1 cellular context compared by ENCODE assay signal in genomic region chr6:85449818-85450577, GRCh38.
TF ChIP-seq lines count a peak whose summit lies in the region.

TSS of gene NT5E (plus strand) at chr6:85450083. CDS start at chr6:85450140, 57 bp downstream.

TF ChIP-seq in HepG2, 621 proteins besides CTCF, POLR2A, EP300 and RAD21 (continued from another document and continues in another):
- TF ChIP-seq, protein P1, sequence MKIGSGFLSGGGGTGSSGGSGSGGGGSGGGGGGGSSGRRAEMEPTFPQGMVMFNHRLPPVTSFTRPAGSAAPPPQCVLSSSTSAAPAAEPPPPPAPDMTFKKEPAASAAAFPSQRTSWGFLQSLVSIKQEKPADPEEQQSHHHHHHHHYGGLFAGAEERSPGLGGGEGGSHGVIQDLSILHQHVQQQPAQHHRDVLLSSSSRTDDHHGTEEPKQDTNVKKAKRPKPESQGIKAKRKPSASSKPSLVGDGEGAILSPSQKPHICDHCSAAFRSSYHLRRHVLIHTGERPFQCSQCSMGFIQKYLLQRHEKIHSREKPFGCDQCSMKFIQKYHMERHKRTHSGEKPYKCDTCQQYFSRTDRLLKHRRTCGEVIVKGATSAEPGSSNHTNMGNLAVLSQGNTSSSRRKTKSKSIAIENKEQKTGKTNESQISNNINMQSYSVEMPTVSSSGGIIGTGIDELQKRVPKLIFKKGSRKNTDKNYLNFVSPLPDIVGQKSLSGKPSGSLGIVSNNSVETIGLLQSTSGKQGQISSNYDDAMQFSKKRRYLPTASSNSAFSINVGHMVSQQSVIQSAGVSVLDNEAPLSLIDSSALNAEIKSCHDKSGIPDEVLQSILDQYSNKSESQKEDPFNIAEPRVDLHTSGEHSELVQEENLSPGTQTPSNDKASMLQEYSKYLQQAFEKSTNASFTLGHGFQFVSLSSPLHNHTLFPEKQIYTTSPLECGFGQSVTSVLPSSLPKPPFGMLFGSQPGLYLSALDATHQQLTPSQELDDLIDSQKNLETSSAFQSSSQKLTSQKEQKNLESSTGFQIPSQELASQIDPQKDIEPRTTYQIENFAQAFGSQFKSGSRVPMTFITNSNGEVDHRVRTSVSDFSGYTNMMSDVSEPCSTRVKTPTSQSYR (CRISPR knock-in tag; IDR thresholded peaks at IDR 0.05; ENCODE audit: borderline replicate concordance): no peak
- TF ChIP-seq, protein P2, sequence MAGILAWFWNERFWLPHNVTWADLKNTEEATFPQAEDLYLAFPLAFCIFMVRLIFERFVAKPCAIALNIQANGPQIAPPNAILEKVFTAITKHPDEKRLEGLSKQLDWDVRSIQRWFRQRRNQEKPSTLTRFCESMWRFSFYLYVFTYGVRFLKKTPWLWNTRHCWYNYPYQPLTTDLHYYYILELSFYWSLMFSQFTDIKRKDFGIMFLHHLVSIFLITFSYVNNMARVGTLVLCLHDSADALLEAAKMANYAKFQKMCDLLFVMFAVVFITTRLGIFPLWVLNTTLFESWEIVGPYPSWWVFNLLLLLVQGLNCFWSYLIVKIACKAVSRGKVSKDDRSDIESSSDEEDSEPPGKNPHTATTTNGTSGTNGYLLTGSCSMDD (CRISPR knock-in tag; IDR thresholded peaks at IDR 0.05): peak; percentile 18; the same call in 1 of the 2 replicates
- no peak for TF ChIP-seq THAP11 (CRISPR knock-in tag; IDR thresholded peaks at IDR 0.05)
- TF ChIP-seq CEBPG (CRISPR knock-in tag; IDR thresholded peaks at IDR 0.05): no peak
- TF ChIP-seq FOSL1 (CRISPR knock-in tag; IDR thresholded peaks at IDR 0.05; ENCODE audit: borderline replicate concordance): no peak
- 0 out of 2 replicates have a peak, but pooled peaks have one; percentile 49 for TF ChIP-seq ATF5 (CRISPR knock-in tag; IDR thresholded peaks at IDR 0.05; ENCODE audit: low read depth)
- TF ChIP-seq REPIN1 (CRISPR knock-in tag; IDR thresholded peaks at IDR 0.05; ENCODE audit: borderline replicate concordance, low read depth): peak; percentile 68; the same call in 1 of the 2 replicates
- TF ChIP-seq KDM4B (CRISPR knock-in tag; IDR thresholded peaks at IDR 0.05): no peak
- no peak; the same call in 1 of the 2 replicates for TF ChIP-seq ZNF431 (CRISPR knock-in tag; IDR thresholded peaks at IDR 0.05; ENCODE audit: borderline replicate concordance, low read depth)
- TF ChIP-seq SNAI1 (CRISPR knock-in tag; IDR thresholded peaks at IDR 0.05; ENCODE audit: borderline replicate concordance): 0 out of 2 replicates have a peak, but pooled peaks have one; percentile 49
- TF ChIP-seq, protein P3, sequence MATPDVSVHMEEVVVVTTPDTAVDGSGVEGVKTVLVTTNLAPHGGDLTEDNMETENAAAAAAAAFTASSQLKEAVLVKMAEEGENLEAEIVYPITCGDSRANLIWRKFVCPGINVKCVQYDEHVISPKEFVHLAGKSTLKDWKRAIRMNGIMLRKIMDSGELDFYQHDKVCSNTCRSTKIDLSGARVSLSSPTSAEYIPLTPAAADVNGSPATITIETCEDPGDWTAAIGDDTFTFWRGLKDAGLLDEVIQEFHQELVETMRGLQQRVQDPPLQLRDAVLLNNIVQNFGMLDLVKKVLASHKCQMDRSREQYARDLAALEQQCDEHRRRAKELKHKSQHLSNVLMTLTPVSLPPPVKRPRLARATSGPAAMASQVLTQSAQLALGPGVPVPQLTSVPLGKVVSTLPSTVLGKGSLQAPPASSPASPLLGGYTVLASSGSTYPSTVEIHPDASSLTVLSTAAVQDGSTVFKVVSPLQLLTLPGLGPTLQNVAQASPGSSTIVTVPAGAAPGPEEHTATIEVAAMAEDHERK (CRISPR knock-in tag; IDR thresholded peaks at IDR 0.05; ENCODE audit: low read depth): no peak
- no peak for TF ChIP-seq ZBTB3 (CRISPR knock-in tag; IDR thresholded peaks at IDR 0.05; ENCODE audit: borderline replicate concordance, low read depth)
- peak; percentile 54; the same call in 1 of the 2 replicates for TF ChIP-seq NKX3-1 (CRISPR knock-in tag; IDR thresholded peaks at IDR 0.05)
- TF ChIP-seq EED (CRISPR knock-in tag; IDR thresholded peaks at IDR 0.05): 0 out of 2 replicates have a peak, but pooled peaks have one; percentile 61
- no peak for TF ChIP-seq BRCA1 (CRISPR knock-in tag; IDR thresholded peaks at IDR 0.05)
- TF ChIP-seq FOXK2 (IDR thresholded peaks at IDR 0.05): no peak
- TF ChIP-seq MNT (IDR thresholded peaks at IDR 0.05): no peak
- TF ChIP-seq ZNF709 (CRISPR knock-in tag; IDR thresholded peaks at IDR 0.05): no peak
- no peak for TF ChIP-seq NFAT5 (CRISPR knock-in tag; IDR thresholded peaks at IDR 0.05)
- TF ChIP-seq, protein P4, sequence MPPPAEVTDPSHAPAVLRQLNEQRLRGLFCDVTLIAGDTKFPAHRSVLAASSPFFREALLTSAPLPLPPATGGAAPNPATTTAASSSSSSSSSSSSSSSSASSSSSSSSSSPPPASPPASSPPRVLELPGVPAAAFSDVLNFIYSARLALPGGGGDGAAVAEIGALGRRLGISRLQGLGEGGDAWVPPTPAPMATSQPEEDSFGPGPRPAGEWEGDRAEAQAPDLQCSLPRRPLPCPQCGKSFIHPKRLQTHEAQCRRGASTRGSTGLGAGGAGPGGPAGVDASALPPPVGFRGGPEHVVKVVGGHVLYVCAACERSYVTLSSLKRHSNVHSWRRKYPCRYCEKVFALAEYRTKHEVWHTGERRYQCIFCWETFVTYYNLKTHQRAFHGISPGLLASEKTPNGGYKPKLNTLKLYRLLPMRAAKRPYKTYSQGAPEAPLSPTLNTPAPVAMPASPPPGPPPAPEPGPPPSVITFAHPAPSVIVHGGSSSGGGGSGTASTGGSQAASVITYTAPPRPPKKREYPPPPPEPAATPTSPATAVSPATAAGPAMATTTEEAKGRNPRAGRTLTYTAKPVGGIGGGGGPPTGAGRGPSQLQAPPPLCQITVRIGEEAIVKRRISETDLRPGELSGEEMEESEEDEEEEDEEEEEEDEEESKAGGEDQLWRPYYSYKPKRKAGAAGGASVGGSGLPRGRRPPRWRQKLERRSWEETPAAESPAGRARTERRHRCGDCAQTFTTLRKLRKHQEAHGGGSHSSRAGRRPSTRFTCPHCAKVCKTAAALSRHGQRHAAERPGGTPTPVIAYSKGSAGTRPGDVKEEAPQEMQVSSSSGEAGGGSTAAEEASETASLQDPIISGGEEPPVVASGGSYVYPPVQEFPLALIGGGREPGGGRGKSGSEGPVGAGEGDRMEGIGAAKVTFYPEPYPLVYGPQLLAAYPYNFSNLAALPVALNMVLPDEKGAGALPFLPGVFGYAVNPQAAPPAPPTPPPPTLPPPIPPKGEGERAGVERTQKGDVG (CRISPR knock-in tag; IDR thresholded peaks at IDR 0.05; ENCODE audit: borderline replicate concordance): no peak
- no peak for TF ChIP-seq DPF2 (CRISPR knock-in tag; IDR thresholded peaks at IDR 0.05; ENCODE audit: borderline replicate concordance, low read depth)
- no peak for TF ChIP-seq ZNF841 (CRISPR knock-in tag; IDR thresholded peaks at IDR 0.05; ENCODE audit: borderline replicate concordance)
- no peak for TF ChIP-seq ZNF460 (CRISPR knock-in tag; IDR thresholded peaks at IDR 0.05; ENCODE audit: borderline replicate concordance)
- TF ChIP-seq HDAC1 (CRISPR knock-in tag; IDR thresholded peaks at IDR 0.05): peak; percentile 86
- TF ChIP-seq NBN (conservative IDR thresholded peaks at IDR 0.05): no peak
- 0 out of 2 replicates have a peak, but pooled peaks have one; percentile 38 for TF ChIP-seq ZNF737 (CRISPR knock-in tag; IDR thresholded peaks at IDR 0.05; ENCODE audit: borderline replicate concordance)
- 0 out of 2 replicates have a peak, but pooled peaks have one; percentile 14 for TF ChIP-seq ZKSCAN8 (CRISPR knock-in tag; IDR thresholded peaks at IDR 0.05; ENCODE audit: borderline replicate concordance)
- peak; percentile 43 to 56; a peak in 3 of 4 replicates for TF ChIP-seq NR2F1 (CRISPR knock-in tag; IDR thresholded peaks at IDR 0.05)
- no peak for TF ChIP-seq SALL2 (CRISPR knock-in tag; IDR thresholded peaks at IDR 0.05)
- peak; percentile 83 for TF ChIP-seq ARID2 (CRISPR knock-in tag; IDR thresholded peaks at IDR 0.05; ENCODE audit: borderline replicate concordance)
- no peak for TF ChIP-seq ZBTB20 (CRISPR knock-in tag; IDR thresholded peaks at IDR 0.05; ENCODE audit: borderline replicate concordance, low read depth)
- TF ChIP-seq ZNF703 (CRISPR knock-in tag; IDR thresholded peaks at IDR 0.05; ENCODE audit: borderline replicate concordance): peak; percentile 63; the same call in 1 of the 2 replicates
